21 cellular contexts compared by ENCODE assay signal in genomic region chr5:1815071-1815786, GRCh38. TPM values are rescaled to one million over a fixed set of nuclear protein-coding genes. Genes with fewer than 3 reads are reported as not detected.
DNase-seq lines count a peak whose midpoint lies in the region; ATAC-seq and TF ChIP-seq lines count a peak whose summit lies in the region.
"Had no signal": no experiment of that assay in that cellular context is flagged by ENCODE, and none has a peak within 500 bp of the region (broad histone marks: within the 10 kb centered on the region; RNA-seq: fewer than 3 reads in every experiment).

No MANE protein-coding gene starts in this region.

- TF ChIP-seq POLR2A in gastrocnemius medialis (IDR thresholded peaks at IDR 0.05): no peak

- H3K4me2 ChIP-seq in mesenchymal stem cell (ENCODE audit: low read length, poor library complexity, severe bottlenecking): no peak overlapping the region
- H3K4me2 ChIP-seq: A549 had no signal

- H3K36me3 Mint-ChIP-seq in endodermal cell (ENCODE audit: low read depth): peaks cover 88% of the 10 kb centered on the region

- H2AK5ac ChIP-seq in mesenchymal stem cell (ENCODE audit: low read length, severe bottlenecking): no peak overlapping the region

- in situ Hi-C loops in gastrocnemius medialis (cut with MboI; ENCODE audit: low sequenced_read_pairs in 4 of 4): no loop called here
- in situ Hi-C loops in brain microvascular endothelial cell (cut with HindIII; ENCODE audit: low pct_ligation_motif_present, low sequenced_read_pairs): no loop called here

- H3K4me1 Mint-ChIP-seq in stimulated activated naive CD8-positive, alpha-beta T cell treated with anti-CD3 and anti-CD28 coated beads, Interleukin-15, amount 100 ng/mL, for 72 hours: no peaks in the 10 kb centered on the region
- H3K4me1 Mint-ChIP-seq in endodermal cell: no peaks in the 10 kb centered on the region

- H3K23ac ChIP-seq in mesenchymal stem cell (ENCODE audit: low read length in 2 of 2): no peak overlapping the region

- H3K9ac ChIP-seq in endodermal cell (ENCODE audit: extremely low read depth, low read length, poor library complexity, severe bottlenecking): no peak overlapping the region
- H3K9ac ChIP-seq in mesenchymal stem cell (ENCODE audit: low read length): no peak overlapping the region

- intact Hi-C loops in gastrocnemius medialis (cut with DNase I; ENCODE audit: low total_unique reads): no loop called here

- no peak overlapping the region for H2BK12ac ChIP-seq in mesenchymal stem cell (ENCODE audit: low read length in 2 of 2)

- H2BK120ac ChIP-seq in mesenchymal stem cell (ENCODE audit: low read depth, low read length): no peak overlapping the region

- H3K9me3 ChIP-seq in endodermal cell (ENCODE audit: control insufficient read depth, low read length) (no peaks in the 10 kb centered on the region), lung (ENCODE audit: control insufficient read depth in 2 of 2, insufficient read depth in 1 of 2, low read length in 1 of 2) (peaks cover 0 to 2% of the 10 kb centered on the region in 2 donors), gastrocnemius medialis (no peaks in the 10 kb centered on the region), mesenchymal stem cell (ENCODE audit: control insufficient read depth, low read length) (no peaks in the 10 kb centered on the region)
- H3K9me3 ChIP-seq: A549, BE2C had no signal

- no peaks in the 10 kb centered on the region for H3K27me3 Mint-ChIP-seq in stimulated activated naive CD8-positive, alpha-beta T cell treated with anti-CD3 and anti-CD28 coated beads, Interleukin-15, amount 100 ng/mL, for 72 hours
- H3K27me3 Mint-ChIP-seq in endodermal cell (ENCODE audit: insufficient read depth): no peaks in the 10 kb centered on the region

- H3K4me3 Mint-ChIP-seq in stimulated activated naive CD8-positive, alpha-beta T cell treated with anti-CD3 and anti-CD28 coated beads, Interleukin-15, amount 100 ng/mL, for 72 hours: no peak overlapping the region
- H3K4me3 Mint-ChIP-seq in endodermal cell: no peak overlapping the region

- H3K27me3 ChIP-seq in endodermal cell (ENCODE audit: control insufficient read depth, insufficient read depth, low read length, poor library complexity, severe bottlenecking) (no peaks in the 10 kb centered on the region), lung (ENCODE audit: control insufficient read depth, insufficient read depth) (no peaks in the 10 kb centered on the region), gastrocnemius medialis (no peaks in the 10 kb centered on the region), mesenchymal stem cell (ENCODE audit: control insufficient read depth in 1 of 2, insufficient read depth in 1 of 2, low read length in 2 of 2) (no peaks in the 10 kb centered on the region), brain microvascular endothelial cell (replicated peaks) (no peaks in the 10 kb centered on the region)
- H3K27me3 ChIP-seq: BE2C had no signal

- H3K4me1 ChIP-seq in endodermal cell (ENCODE audit: control insufficient read depth, insufficient read depth, low read length) (no peaks in the 10 kb centered on the region), lung (ENCODE audit: control insufficient read depth in 2 of 2, insufficient read depth in 2 of 2, low read length in 2 of 2) (no peaks in the 10 kb centered on the region), gastrocnemius medialis (peaks cover 10 to 18% of the 10 kb centered on the region in 2 donors), mesenchymal stem cell (ENCODE audit: control insufficient read depth, insufficient read depth, low read depth, low read length) (no peaks in the 10 kb centered on the region)
- H3K4me1 ChIP-seq: A549, BE2C had no signal

- H4K8ac ChIP-seq in mesenchymal stem cell (ENCODE audit: low read length): no peak overlapping the region

- H3K14ac ChIP-seq in mesenchymal stem cell (ENCODE audit: low read length in 2 of 2): no peak overlapping the region

- no peak overlapping the region for H3K4me3 ChIP-seq in endodermal cell (ENCODE audit: low read length)
- H3K4me3 ChIP-seq in lung: no peak overlapping the region
- H3K4me3 ChIP-seq in gastrocnemius medialis: no peak overlapping the region
- no peak overlapping the region for H3K4me3 ChIP-seq in mesenchymal stem cell (ENCODE audit: insufficient read depth in 1 of 2, low read depth in 1 of 2, low read length in 2 of 2)
- H3K4me3 ChIP-seq in brain microvascular endothelial cell (ENCODE audit: low read depth, low read length): no peak overlapping the region
- H3K4me3 ChIP-seq: A549 had no signal

- no peak for DNase-seq in stimulated activated naive CD8-positive, alpha-beta T cell treated with anti-CD3 and anti-CD28 coated beads, Interleukin-15, amount 100 ng/mL, for 72 hours
- DNase-seq in stimulated activated naive CD8-positive, alpha-beta T cell treated with anti-CD3 and anti-CD28 coated beads, Interleukin-15, Interleukin-2, amounts not matched to agents 100 U/mL and 50 U/mL, for 24 hours: no peak
- DNase-seq in endodermal cell (no peak), lung (ENCODE audit: low spot score) (no peak), gastrocnemius medialis (no peak), mesenchymal stem cell (no peak), brain microvascular endothelial cell (no peak), substantia nigra (lab: John Stamatoyannopoulos, UW) (no peak)
- DNase-seq: BE2C; DMS53; GDM1; Kasumi-1; NCI-H1694; NCI-H2081; NCI-H2171; NCI-H345; NCI-H524; NCI-H774; NK-92 treated with Interleukin-12 subunit alpha and Interleukin-12 subunit beta, amount 100 ng/mL, for 24 hours had no signal

- H3K9me3 Mint-ChIP-seq in stimulated activated naive CD8-positive, alpha-beta T cell treated with anti-CD3 and anti-CD28 coated beads, Interleukin-15, amount 100 ng/mL, for 72 hours: no peaks in the 10 kb centered on the region
- H3K9me3 Mint-ChIP-seq in endodermal cell: no peaks in the 10 kb centered on the region

- no peak overlapping the region for H2BK5ac ChIP-seq in mesenchymal stem cell (ENCODE audit: low read depth, low read length, poor library complexity, severe bottlenecking)

- H3K27ac Mint-ChIP-seq in stimulated activated naive CD8-positive, alpha-beta T cell treated with anti-CD3 and anti-CD28 coated beads, Interleukin-15, amount 100 ng/mL, for 72 hours: peak overlapping the region; percentile 19 to 27
- peak overlapping the region; percentile 35 for H3K27ac Mint-ChIP-seq in endodermal cell

- no peak overlapping the region for H2BK15ac ChIP-seq in mesenchymal stem cell (ENCODE audit: low read depth, poor library complexity, severe bottlenecking)

- no peak for TF ChIP-seq CTCF in endodermal cell (conservative IDR thresholded peaks at IDR 0.05)
- TF ChIP-seq CTCF in lung (IDR thresholded peaks at IDR 0.05; ENCODE audit: control extremely low read depth, extremely low read depth): no peak
- TF ChIP-seq CTCF in gastrocnemius medialis (IDR thresholded peaks at IDR 0.05 in 4 of 5, conservative IDR thresholded peaks at IDR 0.05 in 1 of 5): no peak
- TF ChIP-seq CTCF in brain microvascular endothelial cell (IDR thresholded peaks at IDR 0.05; ENCODE audit: low read depth, low read length, missing control alignments): no peak

- ATAC-seq in stimulated activated naive CD8-positive, alpha-beta T cell treated with anti-CD3 and anti-CD28 coated beads, Interleukin-15, amount 100 ng/mL, for 72 hours: no peak
- ATAC-seq in stimulated activated naive CD8-positive, alpha-beta T cell treated with anti-CD3 and anti-CD28 coated beads, Interleukin-15, Interleukin-2, amounts not matched to agents 100 U/mL and 50 U/mL, for 24 hours: no peak
- ATAC-seq in lung (ENCODE audit: insufficient read depth, low FRiP score) (peak; percentile 27), gastrocnemius medialis (no peak)
- ATAC-seq: A549 had no signal

- H3K36me3 ChIP-seq in endodermal cell (ENCODE audit: control insufficient read depth, insufficient read depth, low read length) (peaks cover 88% of the 10 kb centered on the region), lung (ENCODE audit: control insufficient read depth in 2 of 2, insufficient read depth in 2 of 2, low read length in 2 of 2) (peaks cover 32 to 42% of the 10 kb centered on the region in 2 donors), gastrocnemius medialis (peaks cover 2 to 71% of the 10 kb centered on the region in 2 donors), mesenchymal stem cell (ENCODE audit: control insufficient read depth in 1 of 2, insufficient read depth in 2 of 2, low read depth in 1 of 2, low read length in 2 of 2) (peaks cover 59 to 95% of the 10 kb centered on the region in 2 experiments), brain microvascular endothelial cell (replicated peaks) (peaks cover 61% of the 10 kb centered on the region)

- H3K79me1 ChIP-seq in mesenchymal stem cell (replicated peaks; ENCODE audit: low read length, poor library complexity, severe bottlenecking): peaks cover 41% of the 10 kb centered on the region

- no peak overlapping the region for H3K27ac ChIP-seq in endodermal cell (ENCODE audit: low read depth, low read length)
- no peak overlapping the region for H3K27ac ChIP-seq in lung (ENCODE audit: low read depth in 1 of 2, low read length in 1 of 2)
- H3K27ac ChIP-seq in gastrocnemius medialis: no peak overlapping the region
- H3K27ac ChIP-seq in mesenchymal stem cell (ENCODE audit: low read length, poor library complexity, severe bottlenecking): no peak overlapping the region
- H3K27ac ChIP-seq in brain microvascular endothelial cell: no peak overlapping the region
- H3K27ac ChIP-seq in substantia nigra (ENCODE audit: low read depth, low read length, poor library complexity, severe bottlenecking): no peak overlapping the region
- H3K27ac ChIP-seq: A549, RWPE1 had no signal

- 88 to 95% methylated on average over 7 to 18 of the region's 18 CpGs for WGBS in endodermal cell (ENCODE audit: insufficient coverage in 1 of 2, insufficient read length in 1 of 2), 2 experiments
- WGBS in lung, 2 donors: 98 to 99% methylated on average over 18 of the region's 18 CpGs
- 97% methylated on average over 14 of the region's 18 CpGs for WGBS in mesenchymal stem cell

- H3K4ac ChIP-seq in mesenchymal stem cell (ENCODE audit: low read depth in 1 of 2, low read length in 2 of 2): no peak overlapping the region

- no peak overlapping the region for H3K18ac ChIP-seq in mesenchymal stem cell (ENCODE audit: low read depth in 1 of 2, low read length in 2 of 2)

- H2AFZ ChIP-seq in mesenchymal stem cell (ENCODE audit: low read depth, low read length): no peak overlapping the region

- H4K91ac ChIP-seq in mesenchymal stem cell (ENCODE audit: low read length): no peak overlapping the region

RNA-seq across cellular contexts. Expression of gene NDUFS6, which starts 14.0 kb away (rescaled TPM):
- total RNA-seq in endodermal cell (10 to 100 TPM; 47.9 to 65.2 TPM), lung (10 to 100 TPM; 18.0 to 38.4 TPM), gastrocnemius medialis (100 to 1,000 TPM in 3 of 4 donors, 10 to 100 TPM in 1; 70.8 to 135 (median 106) TPM)
- polyA plus RNA-seq in endodermal cell (2013, experiment 1 of 2): 79.9 TPM
- 73.3 TPM for polyA plus RNA-seq in endodermal cell (2013, experiment 2 of 2)
- 10 to 100 TPM; 40.9 to 67.9 TPM for polyA plus RNA-seq in lung
- 102 TPM for polyA plus RNA-seq in mesenchymal stem cell (2013, experiment 1 of 2)
- polyA plus RNA-seq in mesenchymal stem cell (2013, experiment 2 of 2): 105 TPM

RNA-seq across cellular contexts. Expression of gene MRPL36, which starts 15.6 kb away (rescaled TPM):
- 10 to 100 TPM; 44.0 to 49.7 TPM for total RNA-seq in endodermal cell
- polyA plus RNA-seq in endodermal cell (2013, experiment 1 of 2): 73.8 TPM
- polyA plus RNA-seq in endodermal cell (2013, experiment 2 of 2): 63.7 TPM
- 10 to 100 TPM; 14.5 to 30.5 TPM for total RNA-seq in lung
- 10 to 100 TPM; 50.4 to 62.8 TPM for polyA plus RNA-seq in lung
- 100 to 1,000 TPM in 1 of 4 donors, 10 to 100 TPM in 3; 67.8 to 106 (median 75.3) TPM for total RNA-seq in gastrocnemius medialis
- 94.6 TPM for polyA plus RNA-seq in mesenchymal stem cell (2013, experiment 1 of 2)
- 92.6 TPM for polyA plus RNA-seq in mesenchymal stem cell (2013, experiment 2 of 2)
